Comparison of ENCODE assay signal across 10 cellular contexts in the genomic region with DNA sequence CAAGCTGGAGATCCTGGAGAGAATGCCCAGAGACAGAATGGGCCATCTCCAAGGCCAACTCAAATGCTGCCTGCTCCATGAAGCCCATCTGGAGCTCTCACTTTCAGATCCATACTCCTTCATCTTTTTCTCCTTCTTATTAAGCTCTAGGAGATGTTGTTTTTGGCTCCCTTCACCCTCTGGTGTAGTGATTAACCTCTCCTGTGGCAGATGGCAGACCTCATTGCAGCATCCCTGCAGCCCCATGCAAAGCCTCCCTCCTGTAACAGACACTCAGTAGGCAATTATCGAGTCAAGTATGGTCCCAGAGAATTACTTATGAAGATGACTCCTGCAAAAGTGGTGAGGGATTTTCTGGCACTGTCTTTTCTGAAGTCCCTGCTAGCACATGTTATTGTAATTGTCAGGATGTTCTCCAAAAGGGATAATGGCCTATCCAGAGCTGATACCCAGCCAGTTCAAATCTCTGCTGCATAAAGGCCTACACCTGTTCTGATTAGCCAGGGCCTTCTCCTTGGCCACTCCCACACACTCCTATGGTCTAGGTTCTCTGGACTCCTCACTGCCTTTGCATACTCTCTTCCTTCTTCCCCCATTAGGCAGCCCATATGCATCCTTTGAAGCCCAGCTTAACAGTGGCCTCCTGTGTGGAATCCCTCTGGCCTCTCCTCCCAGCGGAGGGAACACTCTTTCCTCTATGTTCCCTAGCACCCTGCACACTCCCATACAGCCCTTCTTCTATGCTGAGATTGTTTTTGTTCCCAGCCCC.
DNase-seq lines count a peak whose midpoint lies in the region; ATAC-seq and FAIRE-seq lines count a peak whose summit lies in the region.
"Had no signal": no experiment of that assay in that cellular context is flagged by ENCODE, and none has a peak within 500 bp of the region (broad histone marks: within the 10 kb centered on the region; RNA-seq: fewer than 3 reads in every experiment).

No MANE protein-coding gene starts in this region.

- H3K4me1 Mint-ChIP-seq in T-helper 1 cell treated with Interleukin-12 subunit alpha and Interleukin-12 subunit beta and Interleukin-4 antibody, amounts not matched to agents 30 μg/mL and 1 μg/mL, for 36 hours (ENCODE audit: low read depth): peaks cover 58% of the 10 kb centered on the region

- H3K4me3 ChIP-seq in adipocyte (ENCODE audit: low read length): no peak overlapping the region

- no peaks in the 10 kb centered on the region for H3K27me3 Mint-ChIP-seq in T-helper 1 cell treated with Interleukin-12 subunit alpha and Interleukin-12 subunit beta and Interleukin-4 antibody, amounts not matched to agents 30 μg/mL and 1 μg/mL, for 36 hours (ENCODE audit: low read depth)

- FAIRE-seq in HTR-8/SVneo (lab: Jason Lieb, UNC): no peak

- ATAC-seq in GM21786 (IDR thresholded peaks at IDR 0.05; ENCODE audit: unreplicated experiment): no peak
- ATAC-seq: foreskin keratinocyte had no signal

- peak overlapping the region; percentile 87 for H3K27ac Mint-ChIP-seq in T-helper 1 cell treated with Interleukin-12 subunit alpha and Interleukin-12 subunit beta and Interleukin-4 antibody, amounts not matched to agents 30 μg/mL and 1 μg/mL, for 36 hours

- H3K9ac ChIP-seq in adipocyte (ENCODE audit: low read length): no peak overlapping the region

- peaks cover 10% of the 10 kb centered on the region for H3K36me3 Mint-ChIP-seq in T-helper 1 cell treated with Interleukin-12 subunit alpha and Interleukin-12 subunit beta and Interleukin-4 antibody, amounts not matched to agents 30 μg/mL and 1 μg/mL, for 36 hours (ENCODE audit: low read depth)

- H3K4me3 Mint-ChIP-seq in T-helper 1 cell treated with Interleukin-12 subunit alpha and Interleukin-12 subunit beta and Interleukin-4 antibody, amounts not matched to agents 30 μg/mL and 1 μg/mL, for 36 hours: no peak overlapping the region

- DNase-seq in T-helper 1 cell (no peak), NCI-H187 treated with DMSO at 0.1 percent for 48 hours (lab: John Stamatoyannopoulos, UW) (peak; percentile 74), adipocyte (ENCODE audit: low read depth) (peak; percentile 36), pons (ENCODE audit: low spot score) (peak; percentile 24), NCI-H748 (lab: John Stamatoyannopoulos, UW; ENCODE audit: unreplicated experiment) (no peak), HTR-8/SVneo (ENCODE audit: insufficient read length, low spot score) (no peak)
- DNase-seq: foreskin keratinocyte; stimulated activated CD4-positive, alpha-beta T cell treated with anti-CD3 and anti-CD28 coated beads, Interleukin-1b, Interleukin-23, amount 100 ng/mL, for 48 hours had no signal

- H3K27me3 ChIP-seq in adipocyte (replicated peaks; ENCODE audit: control insufficient read depth, insufficient read depth, low read length): no peaks in the 10 kb centered on the region

- no peaks in the 10 kb centered on the region for H3K9me3 ChIP-seq in adipocyte (ENCODE audit: control insufficient read depth, low read length)

- no peaks in the 10 kb centered on the region for H3K36me3 ChIP-seq in adipocyte (ENCODE audit: control insufficient read depth, insufficient read depth, low read length, severe bottlenecking)

- H3K9me3 Mint-ChIP-seq in T-helper 1 cell treated with Interleukin-12 subunit alpha and Interleukin-12 subunit beta and Interleukin-4 antibody, amounts not matched to agents 30 μg/mL and 1 μg/mL, for 36 hours: no peaks in the 10 kb centered on the region

- peaks cover 15% of the 10 kb centered on the region for H3K4me1 ChIP-seq in adipocyte (ENCODE audit: control insufficient read depth, insufficient read depth, low read length)
- H3K4me1 ChIP-seq: foreskin keratinocyte had no signal

Comparison
In these comparisons a context has a peak if more than half of its experiments do, and no peak if none do; other contexts are left out.
1. DNase-seq: peak in NCI-H187 treated with DMSO at 0.1 percent for 48 hours (single experiment), adipocyte (single experiment) and pons (single experiment); none in T-helper 1 cell (0 of 5), NCI-H748 (single experiment) and HTR-8/SVneo (single experiment).